24 cellular contexts compared by ENCODE assay signal in the genomic region with DNA sequence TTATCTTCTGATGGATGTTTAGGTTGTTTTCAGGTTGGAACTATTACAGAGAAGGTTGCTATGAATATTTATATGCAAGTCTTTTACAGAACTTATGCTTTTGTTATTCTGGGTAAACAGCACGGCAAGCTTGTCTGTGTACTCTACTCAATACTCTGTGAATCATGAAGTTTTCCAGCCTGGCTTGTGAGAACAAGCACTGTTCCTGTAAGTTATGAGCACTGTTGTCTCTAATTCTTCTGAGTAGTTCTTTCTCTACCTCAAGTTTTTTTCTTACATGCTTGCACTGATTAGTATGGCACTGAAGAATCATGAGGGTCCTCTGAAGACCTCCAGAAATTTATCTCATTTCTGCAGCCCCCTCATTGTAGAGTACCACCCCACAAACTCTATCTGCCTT.
"Had no signal": no experiment of that assay in that cellular context is flagged by ENCODE, and none has a peak within 500 bp of the region (broad histone marks: within the 10 kb centered on the region; RNA-seq: fewer than 3 reads in every experiment).

No MANE protein-coding gene starts in this region.

- H3K9me3 ChIP-seq: esophagus muscularis mucosa, gastrocnemius medialis, heart right ventricle, lower lobe of right lung had no signal

- FAIRE-seq: colon, endometrium had no signal

- ATAC-seq: gastrocnemius medialis; heart right ventricle; left colon; left lobe of liver; left ventricle myocardium superior; lower lobe of right lung; naive thymus-derived CD4-positive, alpha-beta T cell had no signal

- H3K27me3 ChIP-seq: dorsolateral prefrontal cortex, esophagus muscularis mucosa, gastrocnemius medialis, heart right ventricle had no signal

- H3K36me3 Mint-ChIP-seq: naive thymus-derived CD4-positive, alpha-beta T cell had no signal

- H3K4me1 ChIP-seq: gastrocnemius medialis had no signal

- DNase-seq: dermis blood vessel endothelial cell; dorsolateral prefrontal cortex; effector CD4-positive, alpha-beta T cell; effector memory CD4-positive, alpha-beta T cell; foreskin melanocyte; gastrocnemius medialis; glutamatergic neuron; head of caudate nucleus; heart right ventricle; hippocampal formation; islet precursor cell; kidney; kidney glomerular epithelial cell; left colon; left ventricle myocardium superior; lower lobe of right lung; mesendoderm; midbrain; naive thymus-derived CD4-positive, alpha-beta T cell had no signal

- H3K27ac ChIP-seq: coronary artery, dorsolateral prefrontal cortex, esophagus muscularis mucosa, gastrocnemius medialis, heart right ventricle, lower lobe of right lung had no signal

- H3K36me3 ChIP-seq: esophagus muscularis mucosa, gastrocnemius medialis, heart right ventricle, lower lobe of right lung had no signal

- H3K4me3 ChIP-seq: coronary artery, dorsolateral prefrontal cortex, esophagus muscularis mucosa, gastrocnemius medialis, heart right ventricle, lower lobe of right lung had no signal

- H3K27ac Mint-ChIP-seq: naive thymus-derived CD4-positive, alpha-beta T cell had no signal
